In the genomic region with DNA sequence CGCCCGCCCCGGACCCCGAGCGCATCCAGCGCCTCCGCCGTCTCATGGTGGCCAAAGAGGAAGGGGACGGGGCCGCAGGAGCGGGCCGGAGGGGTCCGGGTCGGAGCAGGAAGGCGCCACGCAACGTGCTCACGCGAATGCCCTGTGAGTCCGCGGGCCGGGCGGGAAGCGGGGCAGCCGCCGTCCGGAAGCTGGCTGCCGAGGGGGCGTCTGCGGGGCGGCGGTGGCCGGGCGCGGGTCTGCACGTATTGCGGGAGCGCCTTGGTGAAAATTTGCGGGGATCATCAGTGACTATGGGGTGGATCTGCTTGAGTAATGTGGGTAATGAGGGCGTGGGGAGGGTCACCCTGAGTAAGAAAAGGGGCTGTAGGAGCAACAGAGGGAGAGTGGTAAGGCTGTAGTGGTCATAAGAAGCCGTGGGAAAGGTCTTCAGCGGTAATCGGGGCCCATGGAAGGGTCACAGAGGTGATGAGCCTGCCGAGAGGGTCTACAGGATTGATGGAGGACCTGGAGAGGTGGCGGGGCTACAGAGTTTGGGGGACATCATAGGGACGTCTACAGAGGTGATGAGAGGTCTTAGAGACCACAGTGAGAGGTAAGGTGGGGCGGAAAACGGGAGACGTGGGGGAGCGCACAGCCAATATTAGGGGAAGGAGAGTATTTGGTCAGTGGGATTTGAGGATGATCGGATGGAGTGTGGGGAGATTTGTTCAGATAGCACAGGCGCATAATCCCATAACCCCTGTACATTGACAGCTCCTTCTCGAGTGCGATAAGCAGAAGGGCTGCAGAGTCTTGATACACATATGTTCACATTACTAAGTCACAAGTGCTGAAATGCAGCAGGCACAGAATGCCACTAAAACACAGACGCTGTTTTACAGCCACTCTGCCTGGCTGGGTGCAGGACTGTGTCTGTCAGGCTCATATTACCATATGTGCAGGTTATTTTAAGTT, we compare ENCODE assay signal across 1 cellular context.
TF ChIP-seq lines count a peak whose summit lies in the region.

No MANE protein-coding gene starts in this region.

TF ChIP-seq in K562, 482 proteins besides CTCF, POLR2A, EP300 and RAD21 (continues in another document):
- TF ChIP-seq SAP30 (IDR thresholded peaks at IDR 0.05; ENCODE audit: borderline replicate concordance, insufficient read depth, low read depth, low read length, poor library complexity, severe bottlenecking) (no peak), CEBPB (tag; IDR thresholded peaks at IDR 0.05) (no peak), HNRNPLL (IDR thresholded peaks at IDR 0.05; ENCODE audit: low read depth, low read length, poor library complexity, severe bottlenecking) (no peak), HMG20A (CRISPR knock-in tag; conservative IDR thresholded peaks at IDR 0.05) (no peak), MBD2 (IDR thresholded peaks at IDR 0.05; ENCODE audit: borderline replicate concordance, low read depth) (no peak), ZNF584 (CRISPR knock-in tag; IDR thresholded peaks at IDR 0.05; ENCODE audit: low read depth) (no peak), ILK (tag; IDR thresholded peaks at IDR 0.05; ENCODE audit: borderline replicate concordance, low read depth) (no peak), ZSCAN29 (IDR thresholded peaks at IDR 0.05) (no peak), DPF2 (IDR thresholded peaks at IDR 0.05) (peak; percentile 83), ZNF408 (CRISPR knock-in tag; IDR thresholded peaks at IDR 0.05; ENCODE audit: low read depth) (no peak), JUND (IDR thresholded peaks at IDR 0.05; ENCODE audit: borderline replicate concordance, low read depth, low read length) (0 out of 2 replicates have a peak, but pooled peaks have one; percentile 8), JUND (tag; IDR thresholded peaks at IDR 0.05; ENCODE audit: borderline replicate concordance, low read depth, low read length) (no peak; the same call in 2 of the 3 replicates), POLR2AphosphoS5 (IDR thresholded peaks at IDR 0.05; ENCODE audit: control insufficient read depth, insufficient read depth, low read depth, low read length) (peak; percentile 37; the same call in 1 of the 2 replicates), SMAD3 (CRISPR knock-in tag; conservative IDR thresholded peaks at IDR 0.05) (no peak), ZFX (CRISPR knock-in tag; IDR thresholded peaks at IDR 0.05) (peak; percentile 54; the same call in 1 of the 2 replicates), PML (IDR thresholded peaks at IDR 0.05; ENCODE audit: low read length) (peak; percentile 77)
- TF ChIP-seq, protein P1, sequence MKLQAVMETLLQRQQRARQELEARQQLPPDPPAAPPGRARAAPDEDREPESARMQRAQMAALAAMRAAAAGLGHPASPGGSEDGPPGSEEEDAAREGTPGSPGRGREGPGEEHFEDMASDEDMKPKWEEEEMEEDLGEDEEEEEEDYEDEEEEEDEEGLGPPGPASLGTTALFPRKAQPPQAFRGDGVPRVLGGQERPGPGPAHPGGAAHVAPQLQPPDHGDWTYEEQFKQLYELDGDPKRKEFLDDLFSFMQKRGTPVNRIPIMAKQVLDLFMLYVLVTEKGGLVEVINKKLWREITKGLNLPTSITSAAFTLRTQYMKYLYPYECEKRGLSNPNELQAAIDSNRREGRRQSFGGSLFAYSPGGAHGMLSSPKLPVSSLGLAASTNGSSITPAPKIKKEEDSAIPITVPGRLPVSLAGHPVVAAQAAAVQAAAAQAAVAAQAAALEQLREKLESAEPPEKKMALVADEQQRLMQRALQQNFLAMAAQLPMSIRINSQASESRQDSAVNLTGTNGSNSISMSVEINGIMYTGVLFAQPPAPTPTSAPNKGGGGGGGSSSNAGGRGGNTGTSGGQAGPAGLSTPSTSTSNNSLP (IDR thresholded peaks at IDR 0.05; ENCODE audit: borderline replicate concordance, low read depth, low read length): no peak
- TF ChIP-seq, protein P2, sequence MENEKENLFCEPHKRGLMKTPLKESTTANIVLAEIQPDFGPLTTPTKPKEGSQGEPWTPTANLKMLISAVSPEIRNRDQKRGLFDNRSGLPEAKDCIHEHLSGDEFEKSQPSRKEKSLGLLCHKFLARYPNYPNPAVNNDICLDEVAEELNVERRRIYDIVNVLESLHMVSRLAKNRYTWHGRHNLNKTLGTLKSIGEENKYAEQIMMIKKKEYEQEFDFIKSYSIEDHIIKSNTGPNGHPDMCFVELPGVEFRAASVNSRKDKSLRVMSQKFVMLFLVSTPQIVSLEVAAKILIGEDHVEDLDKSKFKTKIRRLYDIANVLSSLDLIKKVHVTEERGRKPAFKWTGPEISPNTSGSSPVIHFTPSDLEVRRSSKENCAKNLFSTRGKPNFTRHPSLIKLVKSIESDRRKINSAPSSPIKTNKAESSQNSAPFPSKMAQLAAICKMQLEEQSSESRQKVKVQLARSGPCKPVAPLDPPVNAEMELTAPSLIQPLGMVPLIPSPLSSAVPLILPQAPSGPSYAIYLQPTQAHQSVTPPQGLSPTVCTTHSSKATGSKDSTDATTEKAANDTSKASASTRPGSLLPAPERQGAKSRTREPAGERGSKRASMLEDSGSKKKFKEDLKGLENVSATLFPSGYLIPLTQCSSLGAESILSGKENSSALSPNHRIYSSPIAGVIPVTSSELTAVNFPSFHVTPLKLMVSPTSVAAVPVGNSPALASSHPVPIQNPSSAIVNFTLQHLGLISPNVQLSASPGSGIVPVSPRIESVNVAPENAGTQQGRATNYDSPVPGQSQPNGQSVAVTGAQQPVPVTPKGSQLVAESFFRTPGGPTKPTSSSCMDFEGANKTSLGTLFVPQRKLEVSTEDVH (IDR thresholded peaks at IDR 0.05; ENCODE audit: low read depth, partially characterized antibody): no peak
- TF ChIP-seq, protein P3, sequence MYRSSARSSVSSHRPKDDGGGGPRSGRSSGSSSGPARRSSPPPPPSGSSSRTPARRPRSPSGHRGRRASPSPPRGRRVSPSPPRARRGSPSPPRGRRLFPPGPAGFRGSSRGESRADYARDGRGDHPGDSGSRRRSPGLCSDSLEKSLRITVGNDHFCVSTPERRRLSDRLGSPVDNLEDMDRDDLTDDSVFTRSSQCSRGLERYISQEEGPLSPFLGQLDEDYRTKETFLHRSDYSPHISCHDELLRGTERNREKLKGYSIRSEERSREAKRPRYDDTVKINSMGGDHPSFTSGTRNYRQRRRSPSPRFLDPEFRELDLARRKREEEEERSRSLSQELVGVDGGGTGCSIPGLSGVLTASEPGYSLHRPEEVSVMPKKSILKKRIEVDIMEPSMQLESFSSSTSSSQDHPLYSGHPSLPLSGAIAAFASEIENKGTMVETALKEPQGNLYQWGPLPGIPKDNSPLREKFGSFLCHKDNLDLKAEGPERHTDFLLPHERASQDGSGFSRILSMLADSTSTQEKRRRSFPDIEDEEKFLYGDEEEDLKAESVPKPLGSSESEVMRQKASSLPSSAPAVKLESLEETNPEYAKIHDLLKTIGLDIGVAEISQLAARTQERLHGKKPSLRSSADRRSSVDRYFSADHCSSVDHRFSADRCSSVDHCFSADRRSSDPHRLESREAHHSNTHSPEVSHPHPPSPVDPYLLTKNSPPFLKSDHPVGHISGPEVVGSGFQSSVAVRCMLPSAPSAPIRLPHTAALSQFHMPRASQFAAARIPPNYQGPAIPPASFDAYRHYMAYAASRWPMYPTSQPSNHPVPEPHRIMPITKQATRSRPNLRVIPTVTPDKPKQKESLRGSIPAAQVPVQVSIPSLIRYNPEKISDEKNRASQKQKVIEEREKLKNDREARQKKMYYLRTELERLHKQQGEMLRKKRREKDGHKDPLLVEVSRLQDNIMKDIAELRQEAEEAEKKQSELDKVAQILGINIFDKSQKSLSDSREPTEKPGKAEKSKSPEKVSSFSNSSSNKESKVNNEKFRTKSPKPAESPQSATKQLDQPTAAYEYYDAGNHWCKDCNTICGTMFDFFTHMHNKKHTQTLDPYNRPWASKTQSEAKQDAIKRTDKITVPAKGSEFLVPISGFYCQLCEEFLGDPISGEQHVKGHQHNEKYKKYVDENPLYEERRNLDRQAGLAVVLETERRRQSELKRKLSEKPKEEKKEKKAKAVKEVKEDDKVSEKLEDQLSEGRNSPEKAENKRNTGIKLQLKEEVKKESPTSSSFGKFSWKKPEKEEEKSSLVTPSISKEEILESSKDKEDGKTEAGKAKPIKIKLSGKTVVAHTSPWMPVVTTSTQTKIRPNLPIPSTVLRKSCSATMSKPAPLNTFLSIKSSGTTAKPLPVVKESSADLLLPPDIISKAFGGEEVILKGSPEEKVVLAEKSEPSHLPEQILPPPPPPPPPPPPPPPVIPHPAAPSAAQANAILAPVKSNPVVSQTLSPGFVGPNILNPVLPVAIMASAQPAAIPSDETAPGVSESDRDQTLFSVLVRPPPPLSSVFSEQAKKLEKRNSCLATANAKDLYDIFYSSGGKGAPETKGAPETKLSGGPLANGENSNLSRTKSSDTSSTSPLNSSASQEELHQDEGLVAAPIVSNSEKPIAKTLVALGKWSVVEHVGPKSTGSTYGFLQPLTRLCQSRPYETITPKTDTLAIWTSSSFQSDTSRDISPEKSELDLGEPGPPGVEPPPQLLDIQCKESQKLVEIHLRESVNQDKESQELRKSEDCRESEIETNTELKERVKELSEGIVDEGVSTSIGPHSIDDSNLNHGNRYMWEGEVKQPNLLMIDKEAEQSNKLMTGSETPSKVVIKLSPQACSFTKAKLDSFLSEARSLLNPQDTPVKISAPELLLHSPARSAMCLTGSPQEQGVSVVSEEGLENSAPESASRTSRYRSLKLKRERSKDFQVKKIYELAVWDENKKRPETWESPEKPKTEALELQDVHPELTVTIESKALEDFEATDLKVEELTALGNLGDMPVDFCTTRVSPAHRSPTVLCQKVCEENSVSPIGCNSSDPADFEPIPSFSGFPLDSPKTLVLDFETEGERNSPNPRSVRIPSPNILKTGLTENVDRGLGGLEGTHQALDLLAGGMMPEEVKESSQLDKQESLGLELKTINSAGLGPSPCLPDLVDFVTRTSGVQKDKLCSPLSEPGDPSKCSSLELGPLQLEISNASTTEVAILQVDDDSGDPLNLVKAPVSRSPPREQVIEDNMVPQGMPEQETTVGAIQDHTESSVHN (IDR thresholded peaks at IDR 0.05; ENCODE audit: borderline replicate concordance in 1 of 2, low read depth in 1 of 2): no peak
- TF ChIP-seq, protein P4, sequence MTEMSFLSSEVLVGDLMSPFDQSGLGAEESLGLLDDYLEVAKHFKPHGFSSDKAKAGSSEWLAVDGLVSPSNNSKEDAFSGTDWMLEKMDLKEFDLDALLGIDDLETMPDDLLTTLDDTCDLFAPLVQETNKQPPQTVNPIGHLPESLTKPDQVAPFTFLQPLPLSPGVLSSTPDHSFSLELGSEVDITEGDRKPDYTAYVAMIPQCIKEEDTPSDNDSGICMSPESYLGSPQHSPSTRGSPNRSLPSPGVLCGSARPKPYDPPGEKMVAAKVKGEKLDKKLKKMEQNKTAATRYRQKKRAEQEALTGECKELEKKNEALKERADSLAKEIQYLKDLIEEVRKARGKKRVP (CRISPR knock-in tag; IDR thresholded peaks at IDR 0.05): no peak
- TF ChIP-seq, protein P5, sequence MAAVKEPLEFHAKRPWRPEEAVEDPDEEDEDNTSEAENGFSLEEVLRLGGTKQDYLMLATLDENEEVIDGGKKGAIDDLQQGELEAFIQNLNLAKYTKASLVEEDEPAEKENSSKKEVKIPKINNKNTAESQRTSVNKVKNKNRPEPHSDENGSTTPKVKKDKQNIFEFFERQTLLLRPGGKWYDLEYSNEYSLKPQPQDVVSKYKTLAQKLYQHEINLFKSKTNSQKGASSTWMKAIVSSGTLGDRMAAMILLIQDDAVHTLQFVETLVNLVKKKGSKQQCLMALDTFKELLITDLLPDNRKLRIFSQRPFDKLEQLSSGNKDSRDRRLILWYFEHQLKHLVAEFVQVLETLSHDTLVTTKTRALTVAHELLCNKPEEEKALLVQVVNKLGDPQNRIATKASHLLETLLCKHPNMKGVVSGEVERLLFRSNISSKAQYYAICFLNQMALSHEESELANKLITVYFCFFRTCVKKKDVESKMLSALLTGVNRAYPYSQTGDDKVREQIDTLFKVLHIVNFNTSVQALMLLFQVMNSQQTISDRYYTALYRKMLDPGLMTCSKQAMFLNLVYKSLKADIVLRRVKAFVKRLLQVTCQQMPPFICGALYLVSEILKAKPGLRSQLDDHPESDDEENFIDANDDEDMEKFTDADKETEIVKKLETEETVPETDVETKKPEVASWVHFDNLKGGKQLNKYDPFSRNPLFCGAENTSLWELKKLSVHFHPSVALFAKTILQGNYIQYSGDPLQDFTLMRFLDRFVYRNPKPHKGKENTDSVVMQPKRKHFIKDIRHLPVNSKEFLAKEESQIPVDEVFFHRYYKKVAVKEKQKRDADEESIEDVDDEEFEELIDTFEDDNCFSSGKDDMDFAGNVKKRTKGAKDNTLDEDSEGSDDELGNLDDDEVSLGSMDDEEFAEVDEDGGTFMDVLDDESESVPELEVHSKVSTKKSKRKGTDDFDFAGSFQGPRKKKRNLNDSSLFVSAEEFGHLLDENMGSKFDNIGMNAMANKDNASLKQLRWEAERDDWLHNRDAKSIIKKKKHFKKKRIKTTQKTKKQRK (IDR thresholded peaks at IDR 0.05; ENCODE audit: borderline replicate concordance, low read depth, low read length): no peak
- TF ChIP-seq, protein P6, sequence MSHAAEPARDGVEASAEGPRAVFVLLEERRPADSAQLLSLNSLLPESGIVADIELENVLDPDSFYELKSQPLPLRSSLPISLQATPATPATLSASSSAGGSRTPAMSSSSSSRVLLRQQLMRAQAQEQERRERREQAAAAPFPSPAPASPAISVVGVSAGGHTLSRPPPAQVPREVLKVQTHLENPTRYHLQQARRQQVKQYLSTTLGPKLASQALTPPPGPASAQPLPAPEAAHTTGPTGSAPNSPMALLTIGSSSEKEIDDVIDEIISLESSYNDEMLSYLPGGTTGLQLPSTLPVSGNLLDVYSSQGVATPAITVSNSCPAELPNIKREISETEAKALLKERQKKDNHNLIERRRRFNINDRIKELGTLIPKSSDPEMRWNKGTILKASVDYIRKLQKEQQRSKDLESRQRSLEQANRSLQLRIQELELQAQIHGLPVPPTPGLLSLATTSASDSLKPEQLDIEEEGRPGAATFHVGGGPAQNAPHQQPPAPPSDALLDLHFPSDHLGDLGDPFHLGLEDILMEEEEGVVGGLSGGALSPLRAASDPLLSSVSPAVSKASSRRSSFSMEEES (CRISPR knock-in tag; IDR thresholded peaks at IDR 0.05): no peak
- TF ChIP-seq, protein P7, sequence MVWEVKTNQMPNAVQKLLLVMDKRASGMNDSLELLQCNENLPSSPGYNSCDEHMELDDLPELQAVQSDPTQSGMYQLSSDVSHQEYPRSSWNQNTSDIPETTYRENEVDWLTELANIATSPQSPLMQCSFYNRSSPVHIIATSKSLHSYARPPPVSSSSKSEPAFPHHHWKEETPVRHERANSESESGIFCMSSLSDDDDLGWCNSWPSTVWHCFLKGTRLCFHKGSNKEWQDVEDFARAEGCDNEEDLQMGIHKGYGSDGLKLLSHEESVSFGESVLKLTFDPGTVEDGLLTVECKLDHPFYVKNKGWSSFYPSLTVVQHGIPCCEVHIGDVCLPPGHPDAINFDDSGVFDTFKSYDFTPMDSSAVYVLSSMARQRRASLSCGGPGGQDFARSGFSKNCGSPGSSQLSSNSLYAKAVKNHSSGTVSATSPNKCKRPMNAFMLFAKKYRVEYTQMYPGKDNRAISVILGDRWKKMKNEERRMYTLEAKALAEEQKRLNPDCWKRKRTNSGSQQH (CRISPR knock-in tag; IDR thresholded peaks at IDR 0.05): no peak
- TF ChIP-seq, protein P8, sequence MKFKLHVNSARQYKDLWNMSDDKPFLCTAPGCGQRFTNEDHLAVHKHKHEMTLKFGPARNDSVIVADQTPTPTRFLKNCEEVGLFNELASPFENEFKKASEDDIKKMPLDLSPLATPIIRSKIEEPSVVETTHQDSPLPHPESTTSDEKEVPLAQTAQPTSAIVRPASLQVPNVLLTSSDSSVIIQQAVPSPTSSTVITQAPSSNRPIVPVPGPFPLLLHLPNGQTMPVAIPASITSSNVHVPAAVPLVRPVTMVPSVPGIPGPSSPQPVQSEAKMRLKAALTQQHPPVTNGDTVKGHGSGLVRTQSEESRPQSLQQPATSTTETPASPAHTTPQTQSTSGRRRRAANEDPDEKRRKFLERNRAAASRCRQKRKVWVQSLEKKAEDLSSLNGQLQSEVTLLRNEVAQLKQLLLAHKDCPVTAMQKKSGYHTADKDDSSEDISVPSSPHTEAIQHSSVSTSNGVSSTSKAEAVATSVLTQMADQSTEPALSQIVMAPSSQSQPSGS (CRISPR knock-in tag; IDR thresholded peaks at IDR 0.05): no peak
